In the genomic region with DNA sequence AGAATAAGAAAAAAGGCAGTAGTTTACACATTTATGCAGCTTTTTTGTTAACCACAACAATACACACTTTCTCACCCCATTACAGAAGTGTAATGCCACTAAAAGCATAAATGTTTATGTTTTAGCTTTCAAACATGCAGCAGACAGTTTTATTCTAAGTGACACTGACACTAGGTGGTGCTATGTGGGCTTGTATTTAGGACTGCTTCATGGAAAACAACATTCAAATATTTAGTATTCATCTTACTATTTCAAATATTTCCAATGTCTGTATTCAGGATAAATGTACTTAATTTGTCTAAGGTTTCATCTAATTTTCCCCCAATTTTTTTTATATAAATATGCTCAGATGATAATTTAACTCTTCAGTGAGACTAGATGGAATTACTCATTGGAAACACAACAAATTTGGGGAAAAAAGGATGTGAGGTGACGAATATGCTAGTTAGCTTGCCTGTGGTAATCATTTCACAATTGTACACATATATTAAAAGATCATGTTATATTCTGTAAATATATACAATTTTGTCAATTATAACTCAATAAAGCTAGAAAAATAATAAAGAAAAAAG, we compare ENCODE assay signal across 1 cellular context.
TF ChIP-seq lines count a peak whose summit lies in the region.

No MANE protein-coding gene starts in this region.

TF ChIP-seq in endothelial cell of umbilical vein, 7 proteins besides CTCF, POLR2A, EP300 and RAD21:
- TF ChIP-seq EZH2 (IDR thresholded peaks at IDR 0.05; ENCODE audit: borderline replicate concordance, low read depth, low read length, severe bottlenecking) = no peak
- no peak for TF ChIP-seq JUN (IDR thresholded peaks at IDR 0.05; ENCODE audit: borderline replicate concordance, insufficient read depth, insufficient read length, low read depth)
- no peak for TF ChIP-seq GATA2 (IDR thresholded peaks at IDR 0.05; ENCODE audit: insufficient read depth, insufficient read length, low read depth, low read length)
- TF ChIP-seq FOS (IDR thresholded peaks at IDR 0.05; ENCODE audit: borderline replicate concordance, insufficient read depth, low read length) = no peak
